ENCODE assay signal across 16 cellular contexts in the genomic region with DNA sequence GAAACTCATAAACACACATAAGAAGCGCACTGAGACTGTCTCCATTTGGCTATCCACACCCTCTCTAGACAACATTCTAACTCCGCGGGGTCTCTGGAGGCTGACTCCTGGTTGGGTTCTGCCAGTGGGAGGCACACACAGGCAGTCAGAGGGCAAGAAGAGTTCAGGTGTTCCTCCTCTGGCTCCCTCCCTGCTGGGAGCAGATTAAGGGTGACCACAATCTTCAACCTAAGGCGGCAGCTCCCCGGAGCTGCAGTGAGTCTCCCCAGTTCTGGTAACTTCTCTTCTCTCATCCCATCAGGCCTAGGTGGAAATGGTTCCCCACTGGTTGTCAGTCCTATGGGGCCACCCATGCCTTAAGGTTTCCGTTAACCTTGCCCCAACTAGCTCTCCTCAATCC. TPM values are rescaled to one million over a fixed set of nuclear protein-coding genes. Genes with fewer than 3 reads are reported as not detected.
"Had no signal": no experiment of that assay in that cellular context is flagged by ENCODE, and none has a peak within 500 bp of the region (broad histone marks: within the 10 kb centered on the region; RNA-seq: fewer than 3 reads in every experiment).

No MANE protein-coding gene starts in this region.

- H3K4me3 Mint-ChIP-seq: effector memory CD8-positive, alpha-beta T cell; naive thymus-derived CD4-positive, alpha-beta T cell; nephron progenitor cell had no signal

- H3K36me3 ChIP-seq: esophagus squamous epithelium, stomach had no signal

- DNase-seq: effector memory CD8-positive, alpha-beta T cell; esophagus squamous epithelium; foreskin fibroblast; mesendoderm; naive thymus-derived CD4-positive, alpha-beta T cell; nephron progenitor cell; stimulated activated CD4-positive, alpha-beta T cell treated with anti-CD3 and anti-CD28 coated beads, Interleukin-2, amount 100 ng/mL, for 24 hours; stimulated activated CD4-positive, alpha-beta T cell treated with anti-CD3 and anti-CD28 coated beads, Interleukin-4, amount 100 ng/mL, for 4 hours; stimulated activated naive CD4-positive, alpha-beta T cell; stomach; substantia nigra; trophoblast cell had no signal

- H3K4me1 Mint-ChIP-seq: nephron progenitor cell had no signal

- H3K9me3 Mint-ChIP-seq: effector memory CD8-positive, alpha-beta T cell; nephron progenitor cell had no signal

- ATAC-seq: effector memory CD8-positive, alpha-beta T cell; left colon; naive thymus-derived CD4-positive, alpha-beta T cell; sciatic nerve had no signal

- H3K27ac ChIP-seq: esophagus squamous epithelium, skin epidermis, stomach had no signal

- H3K27me3 ChIP-seq: stomach had no signal

- H3K36me3 Mint-ChIP-seq: naive thymus-derived CD4-positive, alpha-beta T cell had no signal

- H3K9me3 ChIP-seq: esophagus squamous epithelium, stomach had no signal

- H3K4me3 ChIP-seq: esophagus squamous epithelium, skin epidermis, stomach had no signal

- H3K27ac Mint-ChIP-seq: effector memory CD8-positive, alpha-beta T cell; naive thymus-derived CD4-positive, alpha-beta T cell; nephron progenitor cell had no signal

RNA-seq across cellular contexts. Expression of gene TENT5C, which starts 7.4 kb away (rescaled TPM):
- total RNA-seq: epithelial cell of proximal tubule had no signal
